Comparison of ENCODE assay signal across 1 cellular context in the genomic region with DNA sequence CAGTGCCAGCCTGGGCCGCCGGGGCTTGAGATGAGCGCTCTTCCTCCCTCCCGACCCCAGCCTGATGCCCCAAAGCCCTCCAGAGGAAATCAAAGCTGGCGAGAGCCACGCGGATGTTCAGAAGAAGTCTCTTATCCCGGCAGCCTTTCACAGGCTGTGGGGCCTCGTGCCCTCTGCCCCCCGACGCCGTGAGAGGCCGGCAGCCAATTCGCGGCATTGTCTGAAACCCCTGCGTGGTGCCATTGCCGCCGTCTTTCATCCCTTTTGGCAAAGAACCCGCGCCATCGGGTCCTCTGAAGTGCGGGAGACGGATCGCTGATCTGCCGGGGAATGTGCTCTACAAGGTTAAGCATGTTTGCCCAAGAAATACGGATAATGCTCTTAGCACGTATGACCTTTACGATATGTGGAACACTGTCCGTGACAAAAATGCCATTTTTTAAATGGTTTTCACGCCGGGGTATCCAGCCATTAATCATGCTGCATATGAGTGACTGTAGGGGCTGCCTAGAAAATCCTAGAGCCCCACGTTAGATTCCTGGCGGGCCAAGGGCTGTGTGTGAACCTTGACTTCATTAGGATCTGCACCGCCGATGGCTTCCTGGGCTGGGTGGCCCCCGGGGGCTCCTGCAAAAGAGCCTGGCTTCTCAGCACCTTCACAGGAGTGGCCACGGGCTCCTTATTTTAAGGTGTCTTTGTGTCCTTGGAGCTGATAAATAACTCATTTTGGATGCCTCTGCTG.
TF ChIP-seq lines count a peak whose summit lies in the region.

No MANE protein-coding gene starts in this region.

TF ChIP-seq in HepG2, 621 proteins besides CTCF, POLR2A, EP300 and RAD21 (continued from another document):
- TF ChIP-seq, protein P1, sequence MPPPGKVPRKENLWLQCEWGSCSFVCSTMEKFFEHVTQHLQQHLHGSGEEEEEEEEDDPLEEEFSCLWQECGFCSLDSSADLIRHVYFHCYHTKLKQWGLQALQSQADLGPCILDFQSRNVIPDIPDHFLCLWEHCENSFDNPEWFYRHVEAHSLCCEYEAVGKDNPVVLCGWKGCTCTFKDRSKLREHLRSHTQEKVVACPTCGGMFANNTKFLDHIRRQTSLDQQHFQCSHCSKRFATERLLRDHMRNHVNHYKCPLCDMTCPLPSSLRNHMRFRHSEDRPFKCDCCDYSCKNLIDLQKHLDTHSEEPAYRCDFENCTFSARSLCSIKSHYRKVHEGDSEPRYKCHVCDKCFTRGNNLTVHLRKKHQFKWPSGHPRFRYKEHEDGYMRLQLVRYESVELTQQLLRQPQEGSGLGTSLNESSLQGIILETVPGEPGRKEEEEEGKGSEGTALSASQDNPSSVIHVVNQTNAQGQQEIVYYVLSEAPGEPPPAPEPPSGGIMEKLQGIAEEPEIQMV (CRISPR knock-in tag; IDR thresholded peaks at IDR 0.05; ENCODE audit: low read depth) = no peak
- TF ChIP-seq, protein P2, sequence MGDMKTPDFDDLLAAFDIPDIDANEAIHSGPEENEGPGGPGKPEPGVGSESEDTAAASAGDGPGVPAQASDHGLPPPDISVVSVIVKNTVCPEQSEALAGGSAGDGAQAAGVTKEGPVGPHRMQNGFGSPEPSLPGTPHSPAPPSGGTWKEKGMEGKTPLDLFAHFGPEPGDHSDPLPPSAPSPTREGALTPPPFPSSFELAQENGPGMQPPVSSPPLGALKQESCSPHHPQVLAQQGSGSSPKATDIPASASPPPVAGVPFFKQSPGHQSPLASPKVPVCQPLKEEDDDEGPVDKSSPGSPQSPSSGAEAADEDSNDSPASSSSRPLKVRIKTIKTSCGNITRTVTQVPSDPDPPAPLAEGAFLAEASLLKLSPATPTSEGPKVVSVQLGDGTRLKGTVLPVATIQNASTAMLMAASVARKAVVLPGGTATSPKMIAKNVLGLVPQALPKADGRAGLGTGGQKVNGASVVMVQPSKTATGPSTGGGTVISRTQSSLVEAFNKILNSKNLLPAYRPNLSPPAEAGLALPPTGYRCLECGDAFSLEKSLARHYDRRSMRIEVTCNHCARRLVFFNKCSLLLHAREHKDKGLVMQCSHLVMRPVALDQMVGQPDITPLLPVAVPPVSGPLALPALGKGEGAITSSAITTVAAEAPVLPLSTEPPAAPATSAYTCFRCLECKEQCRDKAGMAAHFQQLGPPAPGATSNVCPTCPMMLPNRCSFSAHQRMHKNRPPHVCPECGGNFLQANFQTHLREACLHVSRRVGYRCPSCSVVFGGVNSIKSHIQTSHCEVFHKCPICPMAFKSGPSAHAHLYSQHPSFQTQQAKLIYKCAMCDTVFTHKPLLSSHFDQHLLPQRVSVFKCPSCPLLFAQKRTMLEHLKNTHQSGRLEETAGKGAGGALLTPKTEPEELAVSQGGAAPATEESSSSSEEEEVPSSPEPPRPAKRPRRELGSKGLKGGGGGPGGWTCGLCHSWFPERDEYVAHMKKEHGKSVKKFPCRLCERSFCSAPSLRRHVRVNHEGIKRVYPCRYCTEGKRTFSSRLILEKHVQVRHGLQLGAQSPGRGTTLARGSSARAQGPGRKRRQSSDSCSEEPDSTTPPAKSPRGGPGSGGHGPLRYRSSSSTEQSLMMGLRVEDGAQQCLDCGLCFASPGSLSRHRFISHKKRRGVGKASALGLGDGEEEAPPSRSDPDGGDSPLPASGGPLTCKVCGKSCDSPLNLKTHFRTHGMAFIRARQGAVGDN (CRISPR knock-in tag; IDR thresholded peaks at IDR 0.05) = peak; percentile 20; the same call in 1 of the 2 replicates
TF ChIP-seq in HepG2: peak in this region for 2.
